8 cellular contexts compared by ENCODE assay signal in genomic region chr6:6915813-6916547, GRCh38.
DNase-seq lines count a peak whose midpoint lies in the region; ATAC-seq and TF ChIP-seq lines count a peak whose summit lies in the region.

No MANE protein-coding gene starts in this region.

- peak overlapping the region in 48 of 59 donors; percentile 0 to 49 (median 20) for H3K4me3 ChIP-seq in dorsolateral prefrontal cortex
- peak overlapping the region; percentile 54 to 55 for H3K4me3 ChIP-seq in muscle layer of duodenum (ENCODE audit: low read depth in 1 of 2, low read length in 2 of 2)
- H3K4me3 ChIP-seq in OCI-LY7 (ENCODE audit: low read depth, low read length, poor library complexity, severe bottlenecking): no peak overlapping the region

- no peak overlapping the region for H2AFZ ChIP-seq in OCI-LY7 (ENCODE audit: low read length)

- no peaks in the 10 kb centered on the region for H3K79me2 ChIP-seq in OCI-LY7 (ENCODE audit: insufficient read depth, low read depth, low read length)

- no peaks in the 10 kb centered on the region for H4K20me1 ChIP-seq in OCI-LY7 (ENCODE audit: insufficient read depth, low read length)

- POLR2A ChIA-PET in OCI-LY7 (lab: Charles Lee): no interaction called here

- intact Hi-C loops in Right ventricle myocardium inferior (cut with DNase I) (loop anchor here (5.0 kb wide), 1 partner anchor 189 kb away; no protein-coding TSS in a partner anchor), cardiac septum (cut with DNase I) (no loop called here), dorsolateral prefrontal cortex (cut with DNase I) (loop anchor here in 1 of 2 donors (10.0 kb wide), 1 partner anchor 171 kb away; no protein-coding TSS in a partner anchor), OCI-LY7 (cut with micrococcal nuclease; ENCODE audit: unreplicated experiment) (no loop called here)

- H3K4me1 ChIP-seq in muscle layer of duodenum (ENCODE audit: control insufficient read depth in 1 of 2, insufficient read depth in 2 of 2, low read length in 2 of 2) (peaks cover 4 to 18% of the 10 kb centered on the region in 2 donors), OCI-LY7 (ENCODE audit: insufficient read depth, low read length, poor library complexity, severe bottlenecking) (no peaks in the 10 kb centered on the region)

- DNase-seq in Right ventricle myocardium inferior (ENCODE audit: missing footprints): peak; percentile 77
- DNase-seq in cardiac septum (ENCODE audit: low spot score): no peak
- peak in 2 of 10 donors; percentile 54 to 56 for DNase-seq in dorsolateral prefrontal cortex
- DNase-seq in SW 1271 (lab: John Stamatoyannopoulos, UW): no peak
- DNase-seq in OCI-LY7 (ENCODE audit: low spot score): no peak
- no peak for DNase-seq in NCI-H1105 (lab: John Stamatoyannopoulos, UW)

- CTCF ChIA-PET in OCI-LY7 (lab: Charles Lee; ENCODE audit: unreplicated experiment): interaction anchor here (0.5 kb wide), 1 partner anchor 281 kb away, joined by 3 read pairs; no protein-coding TSS in a partner anchor

- H3K36me3 ChIP-seq in muscle layer of duodenum (ENCODE audit: control insufficient read depth in 1 of 2, insufficient read depth in 2 of 2, low read length in 2 of 2) (no peaks in the 10 kb centered on the region), OCI-LY7 (ENCODE audit: insufficient read depth, low read length) (no peaks in the 10 kb centered on the region)

- no peak overlapping the region for H3K4me2 ChIP-seq in OCI-LY7 (ENCODE audit: low read length)

- H3K9me3 ChIP-seq in muscle layer of duodenum (ENCODE audit: control insufficient read depth in 1 of 2, low read length in 2 of 2) (no peaks in the 10 kb centered on the region), OCI-LY7 (ENCODE audit: low read length) (no peaks in the 10 kb centered on the region)

- TF ChIP-seq CTCF in dorsolateral prefrontal cortex (IDR thresholded peaks at IDR 0.05 in 54 of 56, conservative IDR thresholded peaks at IDR 0.05 in 2 of 56; ENCODE audit: low read depth in 1 of 56, partially characterized antibody in 56 of 56): peak in 1 of 56 donors; percentile 21
- TF ChIP-seq CTCF in OCI-LY7 (conservative IDR thresholded peaks at IDR 0.05; ENCODE audit: low read length): no peak

- H3K27me3 ChIP-seq in dorsolateral prefrontal cortex: peaks cover 0 to 4% (median 0%) of the 10 kb centered on the region in 45 donors
- no peaks in the 10 kb centered on the region for H3K27me3 ChIP-seq in muscle layer of duodenum (ENCODE audit: low read depth, low read length)

- H3K27ac ChIP-seq in dorsolateral prefrontal cortex (peak overlapping the region in 31 of 59 donors; percentile 6 to 78 (median 41)), muscle layer of duodenum (ENCODE audit: low read length) (peak overlapping the region; percentile 37), OCI-LY7 (ENCODE audit: low read depth, low read length, poor library complexity, severe bottlenecking) (no peak overlapping the region)

- no peaks in the 10 kb centered on the region for H3K9me2 ChIP-seq in OCI-LY7 (ENCODE audit: insufficient read depth, low read length)

- peak; percentile 77 for ATAC-seq in Right ventricle myocardium inferior
- no peak for ATAC-seq in HG02588 (IDR thresholded peaks at IDR 0.05; ENCODE audit: unreplicated experiment)

- no TSS peak for BruUV-seq in OCI-LY7 (replicated peaks; lab: Mats Ljungman, UMichigan)
